ENCODE assay signal across 8 cellular contexts in genomic region chr1:201481004-201481380, GRCh38. TPM values are rescaled to one million over a fixed set of nuclear protein-coding genes. Genes with fewer than 3 reads are reported as not detected.
DNase-seq lines count a peak whose midpoint lies in the region; ATAC-seq and TF ChIP-seq lines count a peak whose summit lies in the region.

No MANE protein-coding gene starts in this region.

- no peak for TF ChIP-seq EP300 in stomach (IDR thresholded peaks at IDR 0.05)

- no peak for TF ChIP-seq POLR2A in stomach (IDR thresholded peaks at IDR 0.05)

- intact Hi-C loops in stomach (cut with DNase I; ENCODE audit: low total_unique reads) = no loop called here

- no peak for TF ChIP-seq CTCF in stomach (IDR thresholded peaks at IDR 0.05)

- peak overlapping the region; percentile 32 to 50 (median 37) for H3K4me3 ChIP-seq in stomach

- DNase-seq in DMS53 (lab: John Stamatoyannopoulos, UW) (peak; percentile 74), DMS53 treated with DMSO at 0.1 percent for 48 hours (lab: John Stamatoyannopoulos, UW; ENCODE audit: unreplicated experiment) (no peak), iPS-NIHi7 (ENCODE audit: extremely low spot score) (peak; percentile 22), stomach (no peak)

- 3 to 9% (median 5%) methylated on average over 17 of the region's 17 CpGs for WGBS in stomach, 5 donors

- ATAC-seq in GM21619 (IDR thresholded peaks at IDR 0.05; ENCODE audit: unreplicated experiment) = no peak
- ATAC-seq in HG02759 (IDR thresholded peaks at IDR 0.05; ENCODE audit: unreplicated experiment) = no peak
- no peak for ATAC-seq in HG03442 (IDR thresholded peaks at IDR 0.05; ENCODE audit: unreplicated experiment)

- H3K9me3 ChIP-seq in stomach = no peaks in the 10 kb centered on the region

- H3K27ac ChIP-seq in angular gyrus (ENCODE audit: low read depth, low read length) (peak overlapping the region; percentile 53), stomach (peak overlapping the region; percentile 34 to 95 (median 78))

- H3K36me3 ChIP-seq in stomach = peaks cover 26 to 28% (median 28%) of the 10 kb centered on the region in 4 donors

- H3K27me3 ChIP-seq in stomach = peaks cover 0 to 9% (median 0%) of the 10 kb centered on the region in 3 donors

- peaks cover 17 to 39% (median 32%) of the 10 kb centered on the region in 4 donors for H3K4me1 ChIP-seq in stomach

RNA-seq across cellular contexts. Expression of gene PHLDA3, which starts 12.0 kb away (rescaled TPM):
- total RNA-seq in stomach = 10 to 100 TPM in 4 of 5 donors, 1 to 10 TPM in 1; 4.0 to 66.5 (median 12.7) TPM
- 10 to 100 TPM; 21.5 to 45.4 (median 29.9) TPM for polyA plus RNA-seq in stomach

RNA-seq across cellular contexts. Expression of gene CSRP1, which starts 25.9 kb away (rescaled TPM):
- total RNA-seq in stomach = 1,000 to 10,000 TPM in 2 of 5 donors, 100 to 1,000 TPM in 3; 304 to 2,162 (median 853) TPM
- 100 to 1,000 TPM; 220 to 641 (median 274) TPM for polyA plus RNA-seq in stomach

RNA-seq across cellular contexts. Expression of gene NAV1, which starts 57.9 kb away (rescaled TPM):
- 10 to 100 TPM in 4 of 5 donors, 1 to 10 TPM in 1; 8.2 to 33.0 (median 17.3) TPM for total RNA-seq in stomach
- 1 to 10 TPM; 3.0 to 4.7 (median 4.7) TPM for polyA plus RNA-seq in stomach

RNA-seq across cellular contexts. Expression of gene TNNI1, which starts 59.5 kb away (rescaled TPM):
- total RNA-seq in stomach = not detected
- 1 to 10 TPM in 1 of 3 donors, under 1 TPM in 1, not detected in 1; 0.33 to 6.1 TPM for polyA plus RNA-seq in stomach

Comparison
In these comparisons a context has a peak if more than half of its experiments do, and no peak if none do; other contexts are left out.
1. DNase-seq: peak in DMS53 (single experiment) and iPS-NIHi7 (single experiment); none in DMS53 treated with DMSO at 0.1 percent for 48 hours (single experiment) and stomach (single experiment).